ENCODE assay signal across 20 cellular contexts in genomic region chr2:181138816-181139215, GRCh38.
DNase-seq lines count a peak whose midpoint lies in the region; ATAC-seq, FAIRE-seq and TF ChIP-seq lines count a peak whose summit lies in the region.
"Had no signal": no experiment of that assay in that cellular context is flagged by ENCODE, and none has a peak within 500 bp of the region (broad histone marks: within the 10 kb centered on the region; RNA-seq: fewer than 3 reads in every experiment).

No MANE protein-coding gene starts in this region.

- peak; percentile 15 for DNase-seq in AG08395 (ENCODE audit: low spot score)
- no peak for DNase-seq in GM12892 (ENCODE audit: insufficient read length)
- no peak for DNase-seq in T-helper 17 cell
- DNase-seq in epithelial cell of proximal tubule (ENCODE audit: low read depth): peak; percentile 3
- no peak for DNase-seq in uterus
- no peak for DNase-seq in cardiac septum (ENCODE audit: low spot score)
- no peak for DNase-seq in GM13977 (ENCODE audit: low spot score)
- DNase-seq: activated T-cell treated with anti-CD3 and anti-CD28 coated beads, Interleukin-2, amount 50 U/mL, for 4 hours; brain microvascular endothelial cell; hippocampal formation; left ventricle myocardium inferior; NCI-H1694; nephron progenitor cell; right cardiac atrium; stimulated activated CD4-positive, alpha-beta T cell treated with anti-CD3 and anti-CD28 coated beads, Interleukin-4, amount 100 ng/mL, for 4 hours; stimulated activated naive B cell treated with anti-CD40 and anti-IgM and Interleukin-4, amounts not matched to agents 10 μg/mL and 1 μg/mL and 100 μg/mL, for 72 hours had no signal

- in situ Hi-C loops in GM13977 (cut with MboI; ENCODE audit: low pct_unique_long_range_greater_than_20kb, low sequenced_read_pairs, unreplicated experiment): no loop called here

- H3K36me3 ChIP-seq in uterus: no peaks in the 10 kb centered on the region
- H3K36me3 ChIP-seq: BLaER1, brain microvascular endothelial cell, left ventricle myocardium inferior, SJSA1 had no signal

- FAIRE-seq in GM12892 (lab: Jason Lieb, UNC): peak; percentile 51
- FAIRE-seq: urothelium cell line had no signal

- no peak for TF ChIP-seq CTCF in epithelial cell of proximal tubule (conservative IDR thresholded peaks at IDR 0.05; ENCODE audit: low read depth, low read length)
- no peak for TF ChIP-seq CTCF in uterus (IDR thresholded peaks at IDR 0.05)
- TF ChIP-seq CTCF in GM13977 (IDR thresholded peaks at IDR 0.05; ENCODE audit: extremely low read depth, insufficient read depth, missing control alignments): no peak

- H3K4me1 ChIP-seq in uterus: no peaks in the 10 kb centered on the region
- H3K4me1 ChIP-seq: left ventricle myocardium inferior had no signal

- peaks cover 2% of the 10 kb centered on the region for H3K9me3 ChIP-seq in T-helper 17 cell (ENCODE audit: control insufficient read depth, low read length, poor library complexity, severe bottlenecking)
- H3K9me3 ChIP-seq in uterus: no peaks in the 10 kb centered on the region

- H3K36me3 Mint-ChIP-seq in T-helper 17 cell (ENCODE audit: low read depth): peaks cover 2% of the 10 kb centered on the region
- H3K36me3 Mint-ChIP-seq: stimulated activated naive B cell treated with anti-CD40 and anti-IgM and Interleukin-4, amounts not matched to agents 10 μg/mL and 1 μg/mL and 100 μg/mL, for 72 hours had no signal

- H3K4me3 ChIP-seq in epithelial cell of proximal tubule (ENCODE audit: low read depth, low read length) (no peak overlapping the region), uterus (no peak overlapping the region)
- H3K4me3 ChIP-seq: BLaER1, left ventricle myocardium inferior, SJSA1 had no signal

- intact Hi-C loops in uterus (cut with DNase I; ENCODE audit: low total_unique reads) (no loop called here), cardiac septum (cut with DNase I) (no loop called here)

- H3K27me3 ChIP-seq in uterus: no peaks in the 10 kb centered on the region
- H3K27me3 ChIP-seq: BLaER1, brain microvascular endothelial cell, SJSA1 had no signal

- TF ChIP-seq POLR2A in GM12892 (IDR thresholded peaks at IDR 0.05; ENCODE audit: low read depth, low read length) (no peak), uterus (IDR thresholded peaks at IDR 0.05) (no peak)

- peak overlapping the region; percentile 65 for H3K4me3 Mint-ChIP-seq in T-helper 17 cell
- H3K4me3 Mint-ChIP-seq: activated T-cell treated with anti-CD3 and anti-CD28 coated beads, Interleukin-2, amount 50 U/mL, for 4 hours; nephron progenitor cell; stimulated activated naive B cell treated with anti-CD40 and anti-IgM and Interleukin-4, amounts not matched to agents 10 μg/mL and 1 μg/mL and 100 μg/mL, for 72 hours had no signal

- H3K27ac Mint-ChIP-seq in T-helper 17 cell: peak overlapping the region; percentile 34
- H3K27ac Mint-ChIP-seq: nephron progenitor cell; stimulated activated naive B cell treated with anti-CD40 and anti-IgM and Interleukin-4, amounts not matched to agents 10 μg/mL and 1 μg/mL and 100 μg/mL, for 72 hours had no signal

- H3K27ac ChIP-seq in uterus: no peak overlapping the region
- H3K27ac ChIP-seq: BLaER1, brain microvascular endothelial cell, left ventricle myocardium inferior, SJSA1 had no signal

- ATAC-seq in T-helper 17 cell (no peak), HG02870 (IDR thresholded peaks at IDR 0.05; ENCODE audit: unreplicated experiment) (no peak)
- ATAC-seq: activated T-cell treated with anti-CD3 and anti-CD28 coated beads, Interleukin-2, amount 50 U/mL, for 4 hours; right cardiac atrium; stimulated activated naive B cell treated with anti-CD40 and anti-IgM and Interleukin-4, amounts not matched to agents 10 μg/mL and 1 μg/mL and 100 μg/mL, for 72 hours had no signal

- no peaks in the 10 kb centered on the region for H3K27me3 Mint-ChIP-seq in T-helper 17 cell

- H3K4me1 Mint-ChIP-seq in T-helper 17 cell: peaks cover 31% of the 10 kb centered on the region
- H3K4me1 Mint-ChIP-seq: stimulated activated naive B cell treated with anti-CD40 and anti-IgM and Interleukin-4, amounts not matched to agents 10 μg/mL and 1 μg/mL and 100 μg/mL, for 72 hours had no signal

Comparison
In these comparisons a context has a peak if more than half of its experiments do, and no peak if none do; other contexts are left out.
1. DNase-seq: peak in AG08395 (single experiment) and epithelial cell of proximal tubule (single experiment); none in GM12892 (single experiment), T-helper 17 cell (0 of 3), uterus (0 of 2), cardiac septum (single experiment) and GM13977 (single experiment).